ENCODE assay signal across 1 cellular context in the genomic region with DNA sequence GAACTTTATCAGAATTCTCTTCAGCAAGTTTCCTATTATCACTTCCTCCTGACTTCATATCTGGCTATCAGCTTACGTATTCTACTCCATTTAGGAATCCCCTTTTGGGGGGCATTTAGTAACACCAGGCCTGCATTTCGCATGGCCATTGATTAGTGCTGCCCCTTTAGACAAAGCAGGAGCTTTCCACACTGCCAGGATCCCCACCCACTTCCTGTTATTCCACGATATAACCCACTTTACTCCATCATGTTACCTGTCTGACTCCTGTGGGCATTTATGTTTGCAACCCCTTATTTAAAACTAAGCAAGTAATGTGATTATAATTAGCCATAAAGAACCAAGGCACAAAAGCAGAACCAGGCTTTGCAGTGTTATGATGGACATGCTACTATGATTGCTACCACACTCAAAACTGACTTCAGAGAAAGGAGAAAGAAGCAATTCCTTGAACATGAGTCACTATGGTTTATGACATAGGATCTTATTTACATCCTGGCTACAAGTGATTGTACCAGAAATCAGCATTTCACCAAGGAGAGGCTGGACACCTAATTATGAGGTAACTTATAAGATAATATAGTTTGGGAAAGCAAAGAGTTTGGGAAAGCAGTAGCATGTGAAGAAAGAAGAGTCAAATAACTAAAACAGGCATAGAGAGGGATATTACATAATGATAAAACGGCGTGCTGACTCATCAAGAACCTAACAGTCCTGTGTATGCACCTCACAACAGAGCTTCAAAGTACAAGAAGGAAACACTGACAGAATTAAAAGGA.
TF ChIP-seq lines count a peak whose summit lies in the region.

No MANE protein-coding gene starts in this region.

TF ChIP-seq in K562, 482 proteins besides CTCF, POLR2A, EP300 and RAD21 (continued from another document and continues in another):
- no peak for TF ChIP-seq HIVEP1 (CRISPR knock-in tag; IDR thresholded peaks at IDR 0.05)
- TF ChIP-seq STAT5A (IDR thresholded peaks at IDR 0.05; ENCODE audit: borderline replicate concordance, low read length) = 0 out of 2 replicates have a peak, but pooled peaks have one; percentile 42
- TF ChIP-seq TEAD1 (CRISPR knock-in tag; IDR thresholded peaks at IDR 0.05) = peak; percentile 20 to 55; a peak in 1 of 4 replicates
- TF ChIP-seq HMG20A (CRISPR knock-in tag; conservative IDR thresholded peaks at IDR 0.05) = no peak
- TF ChIP-seq HDAC8 (tag; IDR thresholded peaks at IDR 0.05) = no peak
- no peak for TF ChIP-seq PTBP1 (IDR thresholded peaks at IDR 0.05; ENCODE audit: low read depth, low read length)
- peak; percentile 88 for TF ChIP-seq MAFK (IDR thresholded peaks at IDR 0.05; ENCODE audit: low read length)
- TF ChIP-seq, protein P1, sequence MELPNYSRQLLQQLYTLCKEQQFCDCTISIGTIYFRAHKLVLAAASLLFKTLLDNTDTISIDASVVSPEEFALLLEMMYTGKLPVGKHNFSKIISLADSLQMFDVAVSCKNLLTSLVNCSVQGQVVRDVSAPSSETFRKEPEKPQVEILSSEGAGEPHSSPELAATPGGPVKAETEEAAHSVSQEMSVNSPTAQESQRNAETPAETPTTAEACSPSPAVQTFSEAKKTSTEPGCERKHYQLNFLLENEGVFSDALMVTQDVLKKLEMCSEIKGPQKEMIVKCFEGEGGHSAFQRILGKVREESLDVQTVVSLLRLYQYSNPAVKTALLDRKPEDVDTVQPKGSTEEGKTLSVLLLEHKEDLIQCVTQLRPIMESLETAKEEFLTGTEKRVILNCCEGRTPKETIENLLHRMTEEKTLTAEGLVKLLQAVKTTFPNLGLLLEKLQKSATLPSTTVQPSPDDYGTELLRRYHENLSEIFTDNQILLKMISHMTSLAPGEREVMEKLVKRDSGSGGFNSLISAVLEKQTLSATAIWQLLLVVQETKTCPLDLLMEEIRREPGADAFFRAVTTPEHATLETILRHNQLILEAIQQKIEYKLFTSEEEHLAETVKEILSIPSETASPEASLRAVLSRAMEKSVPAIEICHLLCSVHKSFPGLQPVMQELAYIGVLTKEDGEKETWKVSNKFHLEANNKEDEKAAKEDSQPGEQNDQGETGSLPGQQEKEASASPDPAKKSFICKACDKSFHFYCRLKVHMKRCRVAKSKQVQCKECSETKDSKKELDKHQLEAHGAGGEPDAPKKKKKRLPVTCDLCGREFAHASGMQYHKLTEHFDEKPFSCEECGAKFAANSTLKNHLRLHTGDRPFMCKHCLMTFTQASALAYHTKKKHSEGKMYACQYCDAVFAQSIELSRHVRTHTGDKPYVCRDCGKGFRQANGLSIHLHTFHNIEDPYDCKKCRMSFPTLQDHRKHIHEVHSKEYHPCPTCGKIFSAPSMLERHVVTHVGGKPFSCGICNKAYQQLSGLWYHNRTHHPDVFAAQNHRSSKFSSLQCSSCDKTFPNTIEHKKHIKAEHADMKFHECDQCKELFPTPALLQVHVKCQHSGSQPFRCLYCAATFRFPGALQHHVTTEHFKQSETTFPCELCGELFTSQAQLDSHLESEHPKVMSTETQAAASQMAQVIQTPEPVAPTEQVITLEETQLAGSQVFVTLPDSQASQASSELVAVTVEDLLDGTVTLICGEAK (IDR thresholded peaks at IDR 0.05) = 0 out of 2 replicates have a peak, but pooled peaks have one; percentile 10
- TF ChIP-seq, protein P1 (CRISPR knock-in tag; IDR thresholded peaks at IDR 0.05) = no peak
- no peak for TF ChIP-seq ADNP (tag; IDR thresholded peaks at IDR 0.05)
- peak; percentile 97 for TF ChIP-seq C11orf30 (IDR thresholded peaks at IDR 0.05; ENCODE audit: low read depth)
- TF ChIP-seq, protein P2, sequence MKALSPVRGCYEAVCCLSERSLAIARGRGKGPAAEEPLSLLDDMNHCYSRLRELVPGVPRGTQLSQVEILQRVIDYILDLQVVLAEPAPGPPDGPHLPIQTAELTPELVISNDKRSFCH (CRISPR knock-in tag; IDR thresholded peaks at IDR 0.05) = no peak
- TF ChIP-seq, protein P2 (tag; IDR thresholded peaks at IDR 0.05) = no peak
- TF ChIP-seq, protein P3, sequence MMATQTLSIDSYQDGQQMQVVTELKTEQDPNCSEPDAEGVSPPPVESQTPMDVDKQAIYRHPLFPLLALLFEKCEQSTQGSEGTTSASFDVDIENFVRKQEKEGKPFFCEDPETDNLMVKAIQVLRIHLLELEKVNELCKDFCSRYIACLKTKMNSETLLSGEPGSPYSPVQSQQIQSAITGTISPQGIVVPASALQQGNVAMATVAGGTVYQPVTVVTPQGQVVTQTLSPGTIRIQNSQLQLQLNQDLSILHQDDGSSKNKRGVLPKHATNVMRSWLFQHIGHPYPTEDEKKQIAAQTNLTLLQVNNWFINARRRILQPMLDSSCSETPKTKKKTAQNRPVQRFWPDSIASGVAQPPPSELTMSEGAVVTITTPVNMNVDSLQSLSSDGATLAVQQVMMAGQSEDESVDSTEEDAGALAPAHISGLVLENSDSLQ (IDR thresholded peaks at IDR 0.05) = peak; percentile 90
- peak; percentile 51 for TF ChIP-seq EP400 (IDR thresholded peaks at IDR 0.05)
- TF ChIP-seq CEBPB (tag; IDR thresholded peaks at IDR 0.05) = peak; percentile 73
- TF ChIP-seq GATAD2A (IDR thresholded peaks at IDR 0.05) = peak; percentile 36; the same call in 1 of the 2 replicates
- TF ChIP-seq, protein P4, sequence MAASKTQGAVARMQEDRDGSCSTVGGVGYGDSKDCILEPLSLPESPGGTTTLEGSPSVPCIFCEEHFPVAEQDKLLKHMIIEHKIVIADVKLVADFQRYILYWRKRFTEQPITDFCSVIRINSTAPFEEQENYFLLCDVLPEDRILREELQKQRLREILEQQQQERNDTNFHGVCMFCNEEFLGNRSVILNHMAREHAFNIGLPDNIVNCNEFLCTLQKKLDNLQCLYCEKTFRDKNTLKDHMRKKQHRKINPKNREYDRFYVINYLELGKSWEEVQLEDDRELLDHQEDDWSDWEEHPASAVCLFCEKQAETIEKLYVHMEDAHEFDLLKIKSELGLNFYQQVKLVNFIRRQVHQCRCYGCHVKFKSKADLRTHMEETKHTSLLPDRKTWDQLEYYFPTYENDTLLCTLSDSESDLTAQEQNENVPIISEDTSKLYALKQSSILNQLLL (CRISPR knock-in tag; IDR thresholded peaks at IDR 0.05; ENCODE audit: borderline replicate concordance) = no peak
- TF ChIP-seq, protein P5, sequence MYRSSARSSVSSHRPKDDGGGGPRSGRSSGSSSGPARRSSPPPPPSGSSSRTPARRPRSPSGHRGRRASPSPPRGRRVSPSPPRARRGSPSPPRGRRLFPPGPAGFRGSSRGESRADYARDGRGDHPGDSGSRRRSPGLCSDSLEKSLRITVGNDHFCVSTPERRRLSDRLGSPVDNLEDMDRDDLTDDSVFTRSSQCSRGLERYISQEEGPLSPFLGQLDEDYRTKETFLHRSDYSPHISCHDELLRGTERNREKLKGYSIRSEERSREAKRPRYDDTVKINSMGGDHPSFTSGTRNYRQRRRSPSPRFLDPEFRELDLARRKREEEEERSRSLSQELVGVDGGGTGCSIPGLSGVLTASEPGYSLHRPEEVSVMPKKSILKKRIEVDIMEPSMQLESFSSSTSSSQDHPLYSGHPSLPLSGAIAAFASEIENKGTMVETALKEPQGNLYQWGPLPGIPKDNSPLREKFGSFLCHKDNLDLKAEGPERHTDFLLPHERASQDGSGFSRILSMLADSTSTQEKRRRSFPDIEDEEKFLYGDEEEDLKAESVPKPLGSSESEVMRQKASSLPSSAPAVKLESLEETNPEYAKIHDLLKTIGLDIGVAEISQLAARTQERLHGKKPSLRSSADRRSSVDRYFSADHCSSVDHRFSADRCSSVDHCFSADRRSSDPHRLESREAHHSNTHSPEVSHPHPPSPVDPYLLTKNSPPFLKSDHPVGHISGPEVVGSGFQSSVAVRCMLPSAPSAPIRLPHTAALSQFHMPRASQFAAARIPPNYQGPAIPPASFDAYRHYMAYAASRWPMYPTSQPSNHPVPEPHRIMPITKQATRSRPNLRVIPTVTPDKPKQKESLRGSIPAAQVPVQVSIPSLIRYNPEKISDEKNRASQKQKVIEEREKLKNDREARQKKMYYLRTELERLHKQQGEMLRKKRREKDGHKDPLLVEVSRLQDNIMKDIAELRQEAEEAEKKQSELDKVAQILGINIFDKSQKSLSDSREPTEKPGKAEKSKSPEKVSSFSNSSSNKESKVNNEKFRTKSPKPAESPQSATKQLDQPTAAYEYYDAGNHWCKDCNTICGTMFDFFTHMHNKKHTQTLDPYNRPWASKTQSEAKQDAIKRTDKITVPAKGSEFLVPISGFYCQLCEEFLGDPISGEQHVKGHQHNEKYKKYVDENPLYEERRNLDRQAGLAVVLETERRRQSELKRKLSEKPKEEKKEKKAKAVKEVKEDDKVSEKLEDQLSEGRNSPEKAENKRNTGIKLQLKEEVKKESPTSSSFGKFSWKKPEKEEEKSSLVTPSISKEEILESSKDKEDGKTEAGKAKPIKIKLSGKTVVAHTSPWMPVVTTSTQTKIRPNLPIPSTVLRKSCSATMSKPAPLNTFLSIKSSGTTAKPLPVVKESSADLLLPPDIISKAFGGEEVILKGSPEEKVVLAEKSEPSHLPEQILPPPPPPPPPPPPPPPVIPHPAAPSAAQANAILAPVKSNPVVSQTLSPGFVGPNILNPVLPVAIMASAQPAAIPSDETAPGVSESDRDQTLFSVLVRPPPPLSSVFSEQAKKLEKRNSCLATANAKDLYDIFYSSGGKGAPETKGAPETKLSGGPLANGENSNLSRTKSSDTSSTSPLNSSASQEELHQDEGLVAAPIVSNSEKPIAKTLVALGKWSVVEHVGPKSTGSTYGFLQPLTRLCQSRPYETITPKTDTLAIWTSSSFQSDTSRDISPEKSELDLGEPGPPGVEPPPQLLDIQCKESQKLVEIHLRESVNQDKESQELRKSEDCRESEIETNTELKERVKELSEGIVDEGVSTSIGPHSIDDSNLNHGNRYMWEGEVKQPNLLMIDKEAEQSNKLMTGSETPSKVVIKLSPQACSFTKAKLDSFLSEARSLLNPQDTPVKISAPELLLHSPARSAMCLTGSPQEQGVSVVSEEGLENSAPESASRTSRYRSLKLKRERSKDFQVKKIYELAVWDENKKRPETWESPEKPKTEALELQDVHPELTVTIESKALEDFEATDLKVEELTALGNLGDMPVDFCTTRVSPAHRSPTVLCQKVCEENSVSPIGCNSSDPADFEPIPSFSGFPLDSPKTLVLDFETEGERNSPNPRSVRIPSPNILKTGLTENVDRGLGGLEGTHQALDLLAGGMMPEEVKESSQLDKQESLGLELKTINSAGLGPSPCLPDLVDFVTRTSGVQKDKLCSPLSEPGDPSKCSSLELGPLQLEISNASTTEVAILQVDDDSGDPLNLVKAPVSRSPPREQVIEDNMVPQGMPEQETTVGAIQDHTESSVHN (IDR thresholded peaks at IDR 0.05; ENCODE audit: borderline replicate concordance in 1 of 2, low read depth in 1 of 2) = peak in 1 of 2 experiments; percentile 50; a peak in 1 of 4 replicates
- TF ChIP-seq OTX1 (CRISPR knock-in tag; IDR thresholded peaks at IDR 0.05) = no peak
- TF ChIP-seq, protein P6, sequence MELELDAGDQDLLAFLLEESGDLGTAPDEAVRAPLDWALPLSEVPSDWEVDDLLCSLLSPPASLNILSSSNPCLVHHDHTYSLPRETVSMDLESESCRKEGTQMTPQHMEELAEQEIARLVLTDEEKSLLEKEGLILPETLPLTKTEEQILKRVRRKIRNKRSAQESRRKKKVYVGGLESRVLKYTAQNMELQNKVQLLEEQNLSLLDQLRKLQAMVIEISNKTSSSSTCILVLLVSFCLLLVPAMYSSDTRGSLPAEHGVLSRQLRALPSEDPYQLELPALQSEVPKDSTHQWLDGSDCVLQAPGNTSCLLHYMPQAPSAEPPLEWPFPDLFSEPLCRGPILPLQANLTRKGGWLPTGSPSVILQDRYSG (tag; conservative IDR thresholded peaks at IDR 0.05; ENCODE audit: low read depth) = no peak
- TF ChIP-seq, protein P7, sequence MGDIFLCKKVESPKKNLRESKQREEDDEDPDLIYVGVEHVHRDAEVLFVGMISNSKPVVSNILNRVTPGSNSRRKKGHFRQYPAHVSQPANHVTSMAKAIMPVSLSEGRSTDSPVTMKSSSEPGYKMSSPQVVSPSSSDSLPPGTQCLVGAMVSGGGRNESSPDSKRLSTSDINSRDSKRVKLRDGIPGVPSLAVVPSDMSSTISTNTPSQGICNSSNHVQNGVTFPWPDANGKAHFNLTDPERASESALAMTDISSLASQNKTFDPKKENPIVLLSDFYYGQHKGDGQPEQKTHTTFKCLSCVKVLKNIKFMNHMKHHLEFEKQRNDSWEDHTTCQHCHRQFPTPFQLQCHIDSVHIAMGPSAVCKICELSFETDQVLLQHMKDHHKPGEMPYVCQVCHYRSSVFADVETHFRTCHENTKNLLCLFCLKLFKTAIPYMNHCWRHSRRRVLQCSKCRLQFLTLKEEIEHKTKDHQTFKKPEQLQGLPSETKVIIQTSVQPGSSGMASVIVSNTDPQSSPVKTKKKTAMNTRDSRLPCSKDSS (IDR thresholded peaks at IDR 0.05; ENCODE audit: low read depth, partially characterized antibody) = no peak
- no peak for TF ChIP-seq ILF3 (IDR thresholded peaks at IDR 0.05; ENCODE audit: borderline replicate concordance)
